ENCODE assay signal across 1 cellular context in the genomic region with DNA sequence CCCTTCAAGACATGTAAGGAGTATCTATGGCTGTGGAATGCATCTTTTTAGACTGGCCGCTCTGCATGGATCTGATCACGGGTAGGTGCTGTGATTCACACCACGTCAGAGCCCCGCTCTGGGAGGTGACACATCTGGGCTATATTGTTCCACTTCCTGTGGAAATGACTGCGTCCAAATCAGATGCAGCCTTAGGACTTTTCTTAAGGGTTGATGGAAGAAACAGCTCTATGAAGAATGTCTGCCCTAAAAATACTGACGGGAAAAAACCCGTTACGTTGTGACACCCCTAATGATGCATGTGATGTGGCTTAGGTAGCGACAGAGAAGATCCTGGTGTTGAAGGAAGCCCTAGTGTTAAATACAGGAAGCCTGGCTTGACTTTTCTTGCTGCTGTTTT.
TF ChIP-seq lines count a peak whose summit lies in the region.

No MANE protein-coding gene starts in this region.

TF ChIP-seq in WTC11, 78 proteins besides CTCF, POLR2A, EP300 and RAD21 (continued from another document):
- TF ChIP-seq, protein P1, sequence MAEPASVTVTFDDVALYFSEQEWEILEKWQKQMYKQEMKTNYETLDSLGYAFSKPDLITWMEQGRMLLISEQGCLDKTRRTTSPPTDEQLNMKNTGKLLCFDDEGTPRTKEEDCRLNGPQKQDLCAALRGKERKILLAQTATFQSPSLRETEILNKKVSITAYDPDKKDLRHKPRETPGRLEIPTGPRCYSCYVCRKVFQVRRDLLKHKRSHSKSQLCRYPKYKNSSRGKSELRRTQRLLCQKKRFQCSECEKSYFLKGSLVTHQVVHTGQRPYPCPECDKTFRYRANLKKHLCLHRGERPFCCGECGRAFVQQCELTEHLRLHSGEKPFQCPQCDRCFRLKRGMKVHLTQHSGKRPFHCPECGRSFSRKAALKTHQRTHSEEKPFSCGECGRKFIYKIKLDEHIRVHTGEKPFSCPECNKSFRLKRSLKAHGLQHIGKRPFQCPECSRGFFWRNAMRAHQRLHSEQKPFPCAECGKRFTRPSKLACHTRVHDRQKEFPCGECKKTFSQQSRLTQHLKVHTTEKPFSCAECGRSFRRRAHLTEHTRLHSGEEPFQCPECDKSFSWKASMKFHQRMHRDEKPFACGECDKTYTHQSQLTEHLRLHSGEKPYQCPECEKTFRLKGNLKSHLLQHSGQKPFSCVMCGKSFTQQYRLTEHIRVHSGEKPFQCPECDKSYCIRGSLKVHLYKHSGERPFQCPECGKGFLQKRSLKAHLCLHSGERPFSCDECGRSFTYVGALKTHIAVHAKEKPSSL (CRISPR knock-in tag; conservative IDR thresholded peaks at IDR 0.05) = no peak
- no peak for TF ChIP-seq ZNF423 (CRISPR knock-in tag; IDR thresholded peaks at IDR 0.05)
